ENCODE assay signal across 21 cellular contexts in the genomic region with DNA sequence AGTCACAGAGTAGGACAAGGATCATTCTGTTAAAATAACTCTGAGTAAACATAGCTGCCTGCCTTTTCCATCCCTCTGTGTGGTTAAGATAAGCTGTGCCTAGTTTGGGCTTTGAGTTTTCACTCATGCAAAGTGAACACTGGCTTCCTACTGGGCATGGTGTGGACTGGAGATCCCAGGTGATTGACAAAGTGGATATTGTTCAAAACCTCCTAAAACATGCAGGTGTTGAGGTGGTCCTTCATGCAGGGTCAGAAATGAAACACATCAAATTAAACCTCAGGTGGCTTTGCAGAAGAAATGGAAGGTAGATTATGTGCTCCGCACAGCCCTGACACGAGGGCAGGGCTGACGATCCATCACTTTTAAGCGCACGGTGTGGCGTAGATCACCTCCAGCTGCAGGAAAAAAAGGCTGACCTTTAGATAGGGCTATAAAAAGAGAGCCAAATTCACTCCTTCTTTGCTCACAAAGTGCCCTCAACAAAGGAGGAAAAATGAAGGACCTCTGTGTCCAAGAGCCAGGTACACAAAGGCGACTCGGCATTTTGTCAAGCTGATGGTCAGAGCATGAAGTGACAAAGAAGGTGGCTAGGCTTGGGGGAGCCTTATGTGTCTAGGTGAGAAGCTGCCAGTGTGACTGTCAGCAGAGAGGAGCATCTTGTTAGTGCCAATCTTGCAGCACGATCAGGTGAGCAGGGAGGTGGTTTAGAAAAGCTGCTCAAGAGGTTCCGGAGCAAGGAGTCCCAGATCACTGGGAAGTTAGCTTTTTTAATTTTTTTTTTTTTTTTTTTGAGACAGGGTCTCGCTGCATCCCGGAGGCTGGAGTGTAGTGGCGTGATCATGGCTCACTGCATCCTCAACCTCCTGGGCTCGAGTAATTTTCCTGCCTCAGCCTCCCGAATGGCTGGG. TPM values are rescaled to one million over a fixed set of nuclear protein-coding genes. Genes with fewer than 3 reads are reported as not detected.
"Had no signal": no experiment of that assay in that cellular context is flagged by ENCODE, and none has a peak within 500 bp of the region (broad histone marks: within the 10 kb centered on the region; RNA-seq: fewer than 3 reads in every experiment).

No MANE protein-coding gene starts in this region.

- FAIRE-seq: endometrium, urothelium cell line had no signal

- H3K27ac ChIP-seq: colonic mucosa, tibial artery had no signal

- H3K4me1 ChIP-seq: colonic mucosa, tibial artery had no signal

- H3K27me3 ChIP-seq: colonic mucosa, tibial artery had no signal

- H3K4me3 ChIP-seq: colonic mucosa, lung, tibial artery had no signal

- H3K9me3 ChIP-seq: colonic mucosa, tibial artery had no signal

- H3K36me3 ChIP-seq: colonic mucosa, tibial artery had no signal

- DNase-seq: activated CD4-positive, alpha-beta T cell treated with anti-CD3 and anti-CD28 coated beads, Interleukin-2, amount 10 ng/mL, durations not matched to agents 24 days and 14 days; activated CD8-positive, alpha-beta T cell treated with anti-CD3 and anti-CD28 coated beads for 36 hours; activated naive CD4-positive, alpha-beta T cell treated with anti-CD3 and anti-CD28 coated beads, Interleukin-2, amount 50 U/mL, for 16 hours; activated T-cell treated with anti-CD3 and anti-CD28 coated beads, Interleukin-2, amount 50 U/mL, for 1 hour; aorta; colonic mucosa; erythroblast; foreskin melanocyte; hypothalamus; islet precursor cell; left colon; occipital lobe; stimulated activated CD4-positive, alpha-beta T cell treated with anti-CD3 and anti-CD28 coated beads, Interleukin-2, amount 100 ng/mL, for 24 hours; stimulated activated naive CD8-positive, alpha-beta T cell treated with anti-CD3 and anti-CD28 coated beads, Interleukin-15, Interleukin-2, amounts not matched to agents 100 U/mL and 50 U/mL, for 24 hours; substantia nigra; T1000 had no signal

- ATAC-seq: activated CD8-positive, alpha-beta T cell treated with anti-CD3 and anti-CD28 coated beads for 36 hours; left colon; stimulated activated naive CD8-positive, alpha-beta T cell treated with anti-CD3 and anti-CD28 coated beads, Interleukin-15, Interleukin-2, amounts not matched to agents 100 U/mL and 50 U/mL, for 24 hours had no signal

RNA-seq across cellular contexts. Expression of a gene that starts 19.9 kb away (rescaled TPM):
- polyA plus RNA-seq: neural cell had no signal
